In genomic region chr10:1213252-1213651, GRCh38 we compare ENCODE assay signal across 18 cellular contexts.
DNase-seq lines count a peak whose midpoint lies in the region; ATAC-seq, FAIRE-seq and TF ChIP-seq lines count a peak whose summit lies in the region.
"Had no signal": no experiment of that assay in that cellular context is flagged by ENCODE, and none has a peak within 500 bp of the region (broad histone marks: within the 10 kb centered on the region; RNA-seq: fewer than 3 reads in every experiment).

No MANE protein-coding gene starts in this region.

- intact Hi-C loops in heart left ventricle (cut with DNase I): no loop called here
- intact Hi-C loops in GM12878 (cut with micrococcal nuclease; ENCODE audit: unreplicated experiment): no loop called here

- H3K27ac ChIP-seq in right atrium auricular region (no peak overlapping the region), heart left ventricle (no peak overlapping the region), GM12878 (ENCODE audit: control insufficient read depth, insufficient read depth) (no peak overlapping the region), osteoblast (ENCODE audit: low read depth, low read length) (no peak overlapping the region)
- H3K27ac ChIP-seq: BLaER1 treated with 17β-estradiol and CSF1 and Interleukin-3, amounts not matched to agents 10 nM and 100 nM had no signal

- ATAC-seq in heart left ventricle (no peak), GM12878 (no peak), GM21717 (IDR thresholded peaks at IDR 0.05; ENCODE audit: unreplicated experiment) (no peak), omental fat pad (ENCODE audit: low FRiP score) (no peak)
- ATAC-seq: GM23338, HepG2 had no signal

- no peak overlapping the region for H3K4me2 ChIP-seq in GM12878 (ENCODE audit: control insufficient read depth, insufficient read depth)
- H3K4me2 ChIP-seq in osteoblast (ENCODE audit: insufficient read depth, low read length): no peak overlapping the region
- H3K4me2 ChIP-seq: BLaER1 treated with 17β-estradiol and CSF1 and Interleukin-3, amounts not matched to agents 10 nM and 100 nM; GM23338 had no signal

- DNase-seq in right atrium auricular region (ENCODE audit: low spot score): peak; percentile 4
- DNase-seq in heart left ventricle: no peak
- DNase-seq in GM12878 (ENCODE audit: low read depth, low spot score): no peak
- peak; percentile 59 for DNase-seq in osteoblast (ENCODE audit: insufficient read length, low spot score, missing footprints)
- DNase-seq in MV-4-11 (lab: John Stamatoyannopoulos, UW): no peak
- DNase-seq in omental fat pad (ENCODE audit: low spot score): no peak
- DNase-seq in amygdala (lab: John Stamatoyannopoulos, UW): no peak
- DNase-seq: ACHN; CD4-positive, CD25-positive, alpha-beta regulatory T cell; DMS 273 treated with DMSO at 0.1 percent for 48 hours; HFFc6 had no signal

- in situ Hi-C loops in GM12878 (cut with MboI): no loop called here

- no peaks in the 10 kb centered on the region for H3K79me2 ChIP-seq in GM12878 (ENCODE audit: control insufficient read depth, insufficient read depth, low read length)
- H3K79me2 ChIP-seq in osteoblast (ENCODE audit: insufficient read depth, low read length): no peaks in the 10 kb centered on the region

- POLR2A ChIA-PET in GM12878 (lab: Charles Lee): no interaction called here

- H3K9ac ChIP-seq in GM12878 (ENCODE audit: control insufficient read depth, insufficient read depth, low read length): no peak overlapping the region
- H3K9ac ChIP-seq: BLaER1 treated with 17β-estradiol and CSF1 and Interleukin-3, amounts not matched to agents 10 nM and 100 nM had no signal

- H2AFZ ChIP-seq in GM12878 (ENCODE audit: control insufficient read depth, low read depth, low read length) (no peak overlapping the region), osteoblast (ENCODE audit: low read length) (no peak overlapping the region)
- H2AFZ ChIP-seq: GM23338 had no signal

- H3K9me3 ChIP-seq in right atrium auricular region (no peaks in the 10 kb centered on the region), heart left ventricle (no peaks in the 10 kb centered on the region), GM12878 (replicated peaks; ENCODE audit: control insufficient read depth, insufficient read depth, low read length) (no peaks in the 10 kb centered on the region), osteoblast (ENCODE audit: low read depth, low read length) (no peaks in the 10 kb centered on the region)
- H3K9me3 ChIP-seq: BLaER1 treated with 17β-estradiol and CSF1 and Interleukin-3, amounts not matched to agents 10 nM and 100 nM; HAP-1 had no signal

- TF ChIP-seq EP300 in GM12878 (IDR thresholded peaks at IDR 0.05; ENCODE audit: borderline replicate concordance in 1 of 2, control insufficient read depth in 1 of 2, low read depth in 2 of 2, low read length in 2 of 2): no peak

- TF ChIP-seq CTCF in right atrium auricular region (IDR thresholded peaks at IDR 0.05): no peak
- TF ChIP-seq CTCF in heart left ventricle (IDR thresholded peaks at IDR 0.05): no peak
- no peak for TF ChIP-seq CTCF in GM12878 (IDR thresholded peaks at IDR 0.05 in 2 of 3, conservative IDR thresholded peaks at IDR 0.05 in 1 of 3; ENCODE audit: control insufficient read depth in 2 of 3, extremely low read depth in 1 of 3, insufficient read depth in 1 of 3, low read depth in 3 of 3, low read length in 3 of 3)
- TF ChIP-seq CTCF in osteoblast (IDR thresholded peaks at IDR 0.05; ENCODE audit: extremely low read depth, low read depth, low read length): no peak
- TF ChIP-seq CTCF in omental fat pad (IDR thresholded peaks at IDR 0.05): no peak

- no peak for FAIRE-seq in GM12878 (lab: Jason Lieb, UNC)
- FAIRE-seq: GM18507, HepG2, HTR-8/SVneo had no signal

- TF ChIP-seq RAD21 in GM12878 (IDR thresholded peaks at IDR 0.05; ENCODE audit: insufficient read depth, low read depth, low read length): no peak

- no peaks in the 10 kb centered on the region for H3K4me1 ChIP-seq in right atrium auricular region
- no peaks in the 10 kb centered on the region for H3K4me1 ChIP-seq in heart left ventricle
- H3K4me1 ChIP-seq in GM12878 (ENCODE audit: control insufficient read depth, insufficient read depth, low read length): no peaks in the 10 kb centered on the region
- H3K4me1 ChIP-seq in osteoblast (ENCODE audit: insufficient read depth, low read length): no peaks in the 10 kb centered on the region
- H3K4me1 ChIP-seq: BLaER1 treated with 17β-estradiol and CSF1 and Interleukin-3, amounts not matched to agents 10 nM and 100 nM; HAP-1 had no signal

- H4K20me1 ChIP-seq in GM12878 (ENCODE audit: control insufficient read depth, insufficient read depth) (no peaks in the 10 kb centered on the region), osteoblast (ENCODE audit: insufficient read depth, low read length) (no peaks in the 10 kb centered on the region)

- RAD21 ChIA-PET in GM12878 (lab: Charles Lee; ENCODE audit: unreplicated experiment): no interaction called here

- SMC1A ChIA-PET in GM12878 (lab: Charles Lee; ENCODE audit: uncharacterized antibody, unreplicated experiment): no interaction called here

- no peak overlapping the region for H3K4me3 ChIP-seq in right atrium auricular region
- no peak overlapping the region for H3K4me3 ChIP-seq in heart left ventricle
- no peak overlapping the region for H3K4me3 ChIP-seq in GM12878
- no peak overlapping the region for H3K4me3 ChIP-seq in osteoblast (ENCODE audit: insufficient read depth, low read length)
- H3K4me3 ChIP-seq: BLaER1 treated with 17β-estradiol and CSF1 and Interleukin-3, amounts not matched to agents 10 nM and 100 nM; GM23338; HAP-1 had no signal

- CTCF ChIA-PET in GM12878 (lab: Yijun Ruan, JAX): no interaction called here

- H3K27me3 ChIP-seq in right atrium auricular region (no peaks in the 10 kb centered on the region), heart left ventricle (no peaks in the 10 kb centered on the region), GM12878 (replicated peaks in 1 of 2; ENCODE audit: control insufficient read depth in 2 of 2, insufficient read depth in 2 of 2, low read length in 1 of 2) (peaks cover 0 to 2% of the 10 kb centered on the region in 2 experiments; a peak in 1 of 4 replicates), osteoblast (ENCODE audit: insufficient read depth, low read length) (no peaks in the 10 kb centered on the region)
- H3K27me3 ChIP-seq: BLaER1 treated with 17β-estradiol and CSF1 and Interleukin-3, amounts not matched to agents 10 nM and 100 nM had no signal

- H3K36me3 ChIP-seq in right atrium auricular region (no peaks in the 10 kb centered on the region), heart left ventricle (no peaks in the 10 kb centered on the region), GM12878 (ENCODE audit: control insufficient read depth in 2 of 2, insufficient read depth in 2 of 2, low read length in 1 of 2) (no peaks in the 10 kb centered on the region), osteoblast (ENCODE audit: insufficient read depth, low read length) (no peaks in the 10 kb centered on the region)
- H3K36me3 ChIP-seq: BLaER1 treated with 17β-estradiol and CSF1 and Interleukin-3, amounts not matched to agents 10 nM and 100 nM; HAP-1 had no signal

- TF ChIP-seq POLR2A in heart left ventricle (IDR thresholded peaks at IDR 0.05) (no peak), GM12878 (IDR thresholded peaks at IDR 0.05; ENCODE audit: low read depth, low read length) (no peak)

- BruUV-seq in GM12878 (replicated peaks; lab: Mats Ljungman, UMichigan): TSS peak; percentile 31

- 75 to 85% (median 77%) methylated on average over 7 of the region's 7 CpGs for WGBS in heart left ventricle, 4 donors
- WGBS in GM12878 (ENCODE audit: insufficient coverage, insufficient replicate concordance, low lambda C conversion rate, missing lambda C conversion rate): 33% methylated on average over 7 of the region's 7 CpGs

TF ChIP-seq in GM12878, 131 proteins besides CTCF, POLR2A, EP300 and RAD21 (continues in another document):
- TF ChIP-seq SUZ12 (IDR thresholded peaks at IDR 0.05; ENCODE audit: unreplicated experiment) (no peak), SP1 (IDR thresholded peaks at IDR 0.05; ENCODE audit: low read depth, low read length) (no peak), CEBPZ (IDR thresholded peaks at IDR 0.05; ENCODE audit: low read depth, low read length) (no peak)

Comparison
In these comparisons a context has a peak if more than half of its experiments do, and no peak if none do; other contexts are left out.
1. DNase-seq: peak in right atrium auricular region (single experiment) and osteoblast (single experiment); none in heart left ventricle (0 of 5), GM12878 (single experiment), MV-4-11 (single experiment), omental fat pad (single experiment) and amygdala (0 of 56).